In the genomic region with DNA sequence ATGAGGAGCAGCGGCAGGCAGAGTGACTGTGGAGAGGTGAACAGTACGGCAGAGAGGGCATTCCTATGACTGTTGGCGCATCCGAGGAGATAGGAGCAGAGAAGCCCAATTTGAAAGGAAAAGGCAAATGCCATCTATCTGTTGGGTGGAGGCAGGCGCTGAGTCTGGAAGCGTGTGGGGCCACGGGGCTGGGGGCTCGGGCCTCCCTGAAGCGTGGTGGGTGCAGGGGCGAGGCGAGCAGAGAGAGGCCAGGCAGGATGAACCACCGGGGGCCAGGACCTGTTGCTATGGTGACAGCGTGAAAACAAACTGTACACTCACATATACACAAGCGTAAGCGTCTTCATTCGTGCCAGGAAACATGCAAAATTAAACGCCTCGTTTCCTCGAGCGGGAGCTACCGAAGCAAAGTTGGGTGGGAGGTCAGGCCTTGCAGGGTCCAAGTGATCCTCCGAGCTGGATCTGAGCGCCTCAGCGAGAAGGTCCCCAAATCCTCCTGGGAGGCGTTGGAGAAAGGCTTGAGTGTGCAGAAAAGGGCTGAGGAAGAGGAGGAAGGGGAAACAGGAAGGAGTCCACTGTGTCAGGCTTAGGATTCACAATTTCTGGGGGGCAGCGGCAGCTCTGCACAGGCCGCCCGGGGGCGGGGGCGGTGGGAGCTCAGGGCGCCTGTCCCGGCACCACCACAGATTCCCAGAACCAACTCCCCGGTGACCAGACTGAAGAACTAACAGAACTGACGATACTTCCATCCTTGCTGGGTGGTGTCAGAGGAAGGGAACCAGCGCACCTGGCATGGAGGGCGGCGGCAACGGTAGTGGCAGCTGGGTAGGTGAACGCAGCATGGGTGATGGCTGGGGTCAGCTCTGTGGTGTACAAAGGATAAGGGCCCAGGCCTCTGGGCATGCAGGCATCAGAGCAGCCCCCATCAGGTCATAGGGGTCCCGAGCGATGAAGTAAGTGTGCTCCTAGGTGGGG, we compare ENCODE assay signal across 21 cellular contexts.
DNase-seq lines count a peak whose midpoint lies in the region; ATAC-seq lines count a peak whose summit lies in the region.
"Had no signal": no experiment of that assay in that cellular context is flagged by ENCODE, and none has a peak within 500 bp of the region (broad histone marks: within the 10 kb centered on the region; RNA-seq: fewer than 3 reads in every experiment).

No MANE protein-coding gene starts in this region.

- H3K4ac ChIP-seq in mesenchymal stem cell (ENCODE audit: low read depth in 1 of 2, low read length in 2 of 2): no peak overlapping the region

- peak overlapping the region; percentile 36 for H2BK15ac ChIP-seq in mesenchymal stem cell (ENCODE audit: low read depth, poor library complexity, severe bottlenecking)

- H3K27ac ChIP-seq in mesenchymal stem cell (ENCODE audit: low read length, poor library complexity, severe bottlenecking): no peak overlapping the region
- H3K27ac ChIP-seq: A549, GM23248, KMS-11 had no signal

- H3K4me2 ChIP-seq in mesenchymal stem cell (ENCODE audit: low read length, poor library complexity, severe bottlenecking): no peak overlapping the region
- H3K4me2 ChIP-seq: A549, KMS-11 had no signal

- H3K9me3 ChIP-seq in mesenchymal stem cell (ENCODE audit: control insufficient read depth, low read length): no peaks in the 10 kb centered on the region
- H3K9me3 ChIP-seq: A549 had no signal

- no peak overlapping the region for H3K23ac ChIP-seq in mesenchymal stem cell (ENCODE audit: low read length in 2 of 2)

- no peak overlapping the region for H2BK5ac ChIP-seq in mesenchymal stem cell (ENCODE audit: low read depth, low read length, poor library complexity, severe bottlenecking)

- H2BK120ac ChIP-seq in mesenchymal stem cell (ENCODE audit: low read depth, low read length): no peak overlapping the region

- no peak overlapping the region for H2AFZ ChIP-seq in mesenchymal stem cell (ENCODE audit: low read depth, low read length)
- H2AFZ ChIP-seq: GM23248 had no signal

- H3K79me1 ChIP-seq in mesenchymal stem cell (replicated peaks; ENCODE audit: low read length, poor library complexity, severe bottlenecking): no peaks in the 10 kb centered on the region

- H3K36me3 ChIP-seq in mesenchymal stem cell (ENCODE audit: control insufficient read depth in 1 of 2, insufficient read depth in 2 of 2, low read depth in 1 of 2, low read length in 2 of 2): no peaks in the 10 kb centered on the region

- peak overlapping the region; percentile 51 for H3K27ac Mint-ChIP-seq in activated naive CD8-positive, alpha-beta T cell treated with anti-CD3 and anti-CD28 coated beads for 36 hours
- no peak overlapping the region for H3K27ac Mint-ChIP-seq in activated naive CD8-positive, alpha-beta T cell treated with anti-CD3 and anti-CD28 coated beads, Interleukin-2, amount 50 U/mL, for 24 hours
- H3K27ac Mint-ChIP-seq: CD4-positive, alpha-beta memory T cell had no signal

- H3K27me3 ChIP-seq in mesenchymal stem cell (ENCODE audit: control insufficient read depth in 1 of 2, insufficient read depth in 1 of 2, low read length in 2 of 2): peaks cover 0 to 4% of the 10 kb centered on the region in 2 experiments

- no peak overlapping the region for H3K4me3 Mint-ChIP-seq in activated naive CD8-positive, alpha-beta T cell treated with anti-CD3 and anti-CD28 coated beads for 36 hours
- no peak overlapping the region for H3K4me3 Mint-ChIP-seq in activated naive CD8-positive, alpha-beta T cell treated with anti-CD3 and anti-CD28 coated beads, Interleukin-2, amount 50 U/mL, for 24 hours

- peak overlapping the region; percentile 72 for H4K91ac ChIP-seq in mesenchymal stem cell (ENCODE audit: low read length)

- H4K8ac ChIP-seq in mesenchymal stem cell (ENCODE audit: low read length): no peak overlapping the region

- DNase-seq in activated naive CD8-positive, alpha-beta T cell treated with anti-CD3 and anti-CD28 coated beads for 36 hours: no peak
- no peak for DNase-seq in activated naive CD8-positive, alpha-beta T cell treated with anti-CD3 and anti-CD28 coated beads, Interleukin-2, amount 50 U/mL, for 24 hours
- peak; percentile 82 for DNase-seq in NCI-H748 (lab: John Stamatoyannopoulos, UW; ENCODE audit: unreplicated experiment)
- no peak for DNase-seq in mesenchymal stem cell
- no peak for DNase-seq in activated CD8-positive, alpha-beta memory T cell treated with anti-CD3 and anti-CD28 coated beads, Interleukin-2, amount 50 U/mL, for 48 hours
- DNase-seq in iPS-NIHi11 (ENCODE audit: low spot score): no peak
- DNase-seq: C1 segment of cervical spinal cord; CD4-positive, alpha-beta memory T cell; COR-L47; DMS53; GM23248; HCEC 1CT; MM.1S; NCI-H1694; NCI-H2029 treated with DMSO at 0.1 percent for 48 hours; NCI-H2227 treated with DMSO at 0.1 percent for 48 hours; NCI-H510A; NCI-H69 had no signal

- H3K4me1 Mint-ChIP-seq in activated naive CD8-positive, alpha-beta T cell treated with anti-CD3 and anti-CD28 coated beads for 36 hours: no peaks in the 10 kb centered on the region
- H3K4me1 Mint-ChIP-seq in activated naive CD8-positive, alpha-beta T cell treated with anti-CD3 and anti-CD28 coated beads, Interleukin-2, amount 50 U/mL, for 24 hours: no peaks in the 10 kb centered on the region
- H3K4me1 Mint-ChIP-seq: CD4-positive, alpha-beta memory T cell had no signal

- no peaks in the 10 kb centered on the region for H3K27me3 Mint-ChIP-seq in activated naive CD8-positive, alpha-beta T cell treated with anti-CD3 and anti-CD28 coated beads for 36 hours
- no peaks in the 10 kb centered on the region for H3K27me3 Mint-ChIP-seq in activated naive CD8-positive, alpha-beta T cell treated with anti-CD3 and anti-CD28 coated beads, Interleukin-2, amount 50 U/mL, for 24 hours

- no peak overlapping the region for H3K4me3 ChIP-seq in mesenchymal stem cell (ENCODE audit: insufficient read depth in 1 of 2, low read depth in 1 of 2, low read length in 2 of 2)
- H3K4me3 ChIP-seq: A549, GM23248 had no signal

- no peak for ATAC-seq in activated naive CD8-positive, alpha-beta T cell treated with anti-CD3 and anti-CD28 coated beads, Interleukin-2, amount 50 U/mL, for 24 hours
- ATAC-seq in GM18909 (IDR thresholded peaks at IDR 0.05; ENCODE audit: poor library complexity, unreplicated experiment): no peak
- ATAC-seq: A549 had no signal

- WGBS in mesenchymal stem cell: 95% methylated on average over 36 of the region's 41 CpGs

- H2AK5ac ChIP-seq in mesenchymal stem cell (ENCODE audit: low read length, severe bottlenecking): no peak overlapping the region

- H2BK12ac ChIP-seq in mesenchymal stem cell (ENCODE audit: low read length in 2 of 2): no peak overlapping the region

- no peak overlapping the region for H3K14ac ChIP-seq in mesenchymal stem cell (ENCODE audit: low read length in 2 of 2)

- H3K9me3 Mint-ChIP-seq in activated naive CD8-positive, alpha-beta T cell treated with anti-CD3 and anti-CD28 coated beads for 36 hours: peaks cover 10% of the 10 kb centered on the region
- H3K9me3 Mint-ChIP-seq in activated naive CD8-positive, alpha-beta T cell treated with anti-CD3 and anti-CD28 coated beads, Interleukin-2, amount 50 U/mL, for 24 hours: peaks cover 5% of the 10 kb centered on the region

- no peaks in the 10 kb centered on the region for H3K4me1 ChIP-seq in mesenchymal stem cell (ENCODE audit: control insufficient read depth, insufficient read depth, low read depth, low read length)
- H3K4me1 ChIP-seq: A549 had no signal

- no peak overlapping the region for H3K9ac ChIP-seq in mesenchymal stem cell (ENCODE audit: low read length)
- H3K9ac ChIP-seq: GM23248, KMS-11 had no signal

- no peak overlapping the region for H3K18ac ChIP-seq in mesenchymal stem cell (ENCODE audit: low read depth in 1 of 2, low read length in 2 of 2)

- peaks cover 24% of the 10 kb centered on the region for H3K36me3 Mint-ChIP-seq in activated naive CD8-positive, alpha-beta T cell treated with anti-CD3 and anti-CD28 coated beads for 36 hours
- peaks cover 17% of the 10 kb centered on the region for H3K36me3 Mint-ChIP-seq in activated naive CD8-positive, alpha-beta T cell treated with anti-CD3 and anti-CD28 coated beads, Interleukin-2, amount 50 U/mL, for 24 hours (ENCODE audit: low read depth)
- H3K36me3 Mint-ChIP-seq: CD4-positive, alpha-beta memory T cell had no signal
